In the genomic region with DNA sequence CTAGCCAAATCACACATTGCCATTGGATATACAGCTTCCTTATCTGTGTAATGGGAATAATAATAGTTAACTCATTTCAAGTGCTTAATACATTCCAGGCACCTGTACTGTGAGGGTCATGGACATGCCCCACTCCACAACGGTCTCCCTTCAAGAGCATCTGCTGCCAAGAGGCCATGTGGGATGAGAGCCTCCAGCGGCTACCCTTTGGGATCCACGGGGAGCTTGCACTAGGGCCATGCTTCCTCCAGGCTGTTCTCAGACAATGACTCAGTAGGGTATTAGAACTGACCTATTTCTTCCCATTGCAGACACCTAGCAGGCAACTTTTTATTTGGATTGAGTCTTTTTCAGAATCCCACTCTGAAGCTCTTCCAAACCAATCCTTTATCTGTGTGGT, we compare ENCODE assay signal across 18 cellular contexts.
"Had no signal": no experiment of that assay in that cellular context is flagged by ENCODE, and none has a peak within 500 bp of the region (broad histone marks: within the 10 kb centered on the region; RNA-seq: fewer than 3 reads in every experiment).

No MANE protein-coding gene starts in this region.

- H3K4me1 ChIP-seq: foreskin keratinocyte, left ventricle myocardium inferior, testis had no signal

- H3K9me3 ChIP-seq: left ventricle myocardium inferior, mucosa of descending colon, neutrophil, stomach, testis, upper lobe of left lung had no signal

- H3K36me3 ChIP-seq: left ventricle myocardium inferior, neutrophil, stomach, upper lobe of left lung had no signal

- H3K27me3 ChIP-seq: foreskin keratinocyte, neutrophil, stomach, testis, upper lobe of left lung had no signal

- H3K4me3 ChIP-seq: coronary artery, left ventricle myocardium inferior, mucosa of descending colon, stomach, testis, upper lobe of left lung had no signal

- ATAC-seq: activated CD4-positive, alpha-beta T cell treated with anti-CD3 and anti-CD28 coated beads for 36 hours; foreskin keratinocyte; mucosa of descending colon; naive thymus-derived CD4-positive, alpha-beta T cell had no signal

- FAIRE-seq: kidney had no signal

- H3K27ac ChIP-seq: coronary artery, foreskin keratinocyte, left ventricle myocardium inferior, neutrophil, stomach, testis, upper lobe of left lung had no signal

- DNase-seq: activated CD4-positive, alpha-beta memory T cell treated with anti-CD3 and anti-CD28 coated beads, Interleukin-2, amount 10 ng/mL, durations not matched to agents 7 days and 5 days; activated CD4-positive, alpha-beta T cell treated with anti-CD3 and anti-CD28 coated beads for 36 hours; activated effector memory CD4-positive, alpha-beta T cell treated with anti-CD3 and anti-CD28 coated beads, Interleukin-2, amount 50 U/mL, for 16 hours; activated T-cell treated with anti-CD3 and anti-CD28 coated beads, Interleukin-2, amount 50 U/mL, for 48 hours; central memory CD4-positive, alpha-beta T cell; foreskin keratinocyte; left ventricle myocardium inferior; naive thymus-derived CD4-positive, alpha-beta T cell; stimulated activated CD4-positive, alpha-beta T cell treated with anti-CD3 and anti-CD28 coated beads, Interleukin-12 subunit alpha, Interleukin-12 subunit beta, amount 100 ng/mL, for 4 hours; stimulated activated CD4-positive, alpha-beta T cell treated with anti-CD3 and anti-CD28 coated beads, Interleukin-2, amount 100 ng/mL, for 24 hours; T-helper 1 cell; upper lobe of left lung had no signal
